ENCODE assay signal across 1 cellular context in the genomic region with DNA sequence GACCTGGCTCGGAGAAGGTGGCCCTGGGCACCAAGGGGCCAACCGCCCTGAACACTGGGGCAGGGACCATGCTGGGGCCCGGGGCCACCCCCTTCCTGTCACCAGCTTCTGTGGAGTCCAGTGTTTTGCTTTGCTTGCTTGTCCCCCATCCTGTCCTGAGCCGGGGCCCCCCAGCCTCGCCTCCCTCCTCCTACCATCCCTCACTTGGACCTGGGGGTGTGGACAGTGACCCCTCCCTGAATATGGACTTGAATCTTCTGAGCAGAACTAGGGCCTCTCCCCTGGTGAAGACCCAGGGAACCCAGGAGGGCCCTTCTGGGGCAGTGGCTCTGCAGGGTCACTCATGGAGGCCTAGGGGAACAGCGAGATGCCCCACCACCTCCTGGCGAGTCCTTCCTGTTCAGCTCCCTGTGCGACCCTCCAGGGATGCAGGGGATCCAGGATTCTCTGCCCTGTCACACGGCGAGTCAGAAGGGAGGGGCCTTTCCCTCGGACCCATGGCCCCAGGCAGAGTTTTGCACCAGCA.
A peak's percentile ranks its signal among the peaks of the same experiment; 100 is the strongest.
TF ChIP-seq lines count a peak whose summit lies in the region.

No MANE protein-coding gene starts in this region.

TF ChIP-seq in HepG2, 621 proteins besides CTCF, POLR2A, EP300 and RAD21:
- TF ChIP-seq ZNF513 (CRISPR knock-in tag; conservative IDR thresholded peaks at IDR 0.05) (no peak), HNRNPLL (IDR thresholded peaks at IDR 0.05; ENCODE audit: low read depth, low read length, poor library complexity, severe bottlenecking) (peak; percentile 9)
- TF ChIP-seq, protein P1, sequence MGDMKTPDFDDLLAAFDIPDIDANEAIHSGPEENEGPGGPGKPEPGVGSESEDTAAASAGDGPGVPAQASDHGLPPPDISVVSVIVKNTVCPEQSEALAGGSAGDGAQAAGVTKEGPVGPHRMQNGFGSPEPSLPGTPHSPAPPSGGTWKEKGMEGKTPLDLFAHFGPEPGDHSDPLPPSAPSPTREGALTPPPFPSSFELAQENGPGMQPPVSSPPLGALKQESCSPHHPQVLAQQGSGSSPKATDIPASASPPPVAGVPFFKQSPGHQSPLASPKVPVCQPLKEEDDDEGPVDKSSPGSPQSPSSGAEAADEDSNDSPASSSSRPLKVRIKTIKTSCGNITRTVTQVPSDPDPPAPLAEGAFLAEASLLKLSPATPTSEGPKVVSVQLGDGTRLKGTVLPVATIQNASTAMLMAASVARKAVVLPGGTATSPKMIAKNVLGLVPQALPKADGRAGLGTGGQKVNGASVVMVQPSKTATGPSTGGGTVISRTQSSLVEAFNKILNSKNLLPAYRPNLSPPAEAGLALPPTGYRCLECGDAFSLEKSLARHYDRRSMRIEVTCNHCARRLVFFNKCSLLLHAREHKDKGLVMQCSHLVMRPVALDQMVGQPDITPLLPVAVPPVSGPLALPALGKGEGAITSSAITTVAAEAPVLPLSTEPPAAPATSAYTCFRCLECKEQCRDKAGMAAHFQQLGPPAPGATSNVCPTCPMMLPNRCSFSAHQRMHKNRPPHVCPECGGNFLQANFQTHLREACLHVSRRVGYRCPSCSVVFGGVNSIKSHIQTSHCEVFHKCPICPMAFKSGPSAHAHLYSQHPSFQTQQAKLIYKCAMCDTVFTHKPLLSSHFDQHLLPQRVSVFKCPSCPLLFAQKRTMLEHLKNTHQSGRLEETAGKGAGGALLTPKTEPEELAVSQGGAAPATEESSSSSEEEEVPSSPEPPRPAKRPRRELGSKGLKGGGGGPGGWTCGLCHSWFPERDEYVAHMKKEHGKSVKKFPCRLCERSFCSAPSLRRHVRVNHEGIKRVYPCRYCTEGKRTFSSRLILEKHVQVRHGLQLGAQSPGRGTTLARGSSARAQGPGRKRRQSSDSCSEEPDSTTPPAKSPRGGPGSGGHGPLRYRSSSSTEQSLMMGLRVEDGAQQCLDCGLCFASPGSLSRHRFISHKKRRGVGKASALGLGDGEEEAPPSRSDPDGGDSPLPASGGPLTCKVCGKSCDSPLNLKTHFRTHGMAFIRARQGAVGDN (CRISPR knock-in tag; IDR thresholded peaks at IDR 0.05): 0 out of 2 replicates have a peak, but pooled peaks have one; percentile 9
- TF ChIP-seq, protein P2, sequence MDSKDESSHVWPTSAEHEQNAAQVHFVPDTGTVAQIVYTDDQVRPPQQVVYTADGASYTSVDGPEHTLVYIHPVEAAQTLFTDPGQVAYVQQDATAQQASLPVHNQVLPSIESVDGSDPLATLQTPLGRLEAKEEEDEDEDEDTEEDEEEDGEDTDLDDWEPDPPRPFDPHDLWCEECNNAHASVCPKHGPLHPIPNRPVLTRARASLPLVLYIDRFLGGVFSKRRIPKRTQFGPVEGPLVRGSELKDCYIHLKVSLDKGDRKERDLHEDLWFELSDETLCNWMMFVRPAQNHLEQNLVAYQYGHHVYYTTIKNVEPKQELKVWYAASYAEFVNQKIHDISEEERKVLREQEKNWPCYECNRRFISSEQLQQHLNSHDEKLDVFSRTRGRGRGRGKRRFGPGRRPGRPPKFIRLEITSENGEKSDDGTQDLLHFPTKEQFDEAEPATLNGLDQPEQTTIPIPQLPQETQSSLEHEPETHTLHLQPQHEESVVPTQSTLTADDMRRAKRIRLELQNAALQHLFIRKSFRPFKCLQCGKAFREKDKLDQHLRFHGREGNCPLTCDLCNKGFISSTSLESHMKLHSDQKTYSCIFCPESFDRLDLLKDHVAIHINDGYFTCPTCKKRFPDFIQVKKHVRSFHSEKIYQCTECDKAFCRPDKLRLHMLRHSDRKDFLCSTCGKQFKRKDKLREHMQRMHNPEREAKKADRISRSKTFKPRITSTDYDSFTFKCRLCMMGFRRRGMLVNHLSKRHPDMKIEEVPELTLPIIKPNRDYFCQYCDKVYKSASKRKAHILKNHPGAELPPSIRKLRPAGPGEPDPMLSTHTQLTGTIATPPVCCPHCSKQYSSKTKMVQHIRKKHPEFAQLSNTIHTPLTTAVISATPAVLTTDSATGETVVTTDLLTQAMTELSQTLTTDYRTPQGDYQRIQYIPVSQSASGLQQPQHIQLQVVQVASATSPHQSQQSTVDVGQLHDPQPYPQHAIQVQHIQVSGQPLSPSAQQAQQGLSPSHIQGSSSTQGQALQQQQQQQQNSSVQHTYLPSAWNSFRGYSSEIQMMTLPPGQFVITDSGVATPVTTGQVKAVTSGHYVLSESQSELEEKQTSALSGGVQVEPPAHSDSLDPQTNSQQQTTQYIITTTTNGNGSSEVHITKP (CRISPR knock-in tag; IDR thresholded peaks at IDR 0.05; ENCODE audit: low read depth): no peak
